In genomic region chr3:150956376-150956775, GRCh38 we compare ENCODE assay signal across 17 cellular contexts. TPM values are rescaled to one million over a fixed set of nuclear protein-coding genes. Genes with fewer than 3 reads are reported as not detected.
A peak's percentile ranks its signal among the peaks of the same experiment; 100 is the strongest.
DNase-seq lines count a peak whose midpoint lies in the region; ATAC-seq and TF ChIP-seq lines count a peak whose summit lies in the region.
"Had no signal": no experiment of that assay in that cellular context is flagged by ENCODE, and none has a peak within 500 bp of the region (broad histone marks: within the 10 kb centered on the region; RNA-seq: fewer than 3 reads in every experiment).

No MANE protein-coding gene starts in this region.

- no peak overlapping the region for H2AFZ ChIP-seq in PC-9

- H3K36me3 ChIP-seq in PC-9 (ENCODE audit: low read depth) = no peaks in the 10 kb centered on the region
- H3K36me3 ChIP-seq: esophagus squamous epithelium, WERI-Rb-1 had no signal

- H3F3A ChIP-seq in PC-9 (ENCODE audit: insufficient read depth, low read depth) = no peaks in the 10 kb centered on the region

- no peaks in the 10 kb centered on the region for H3K9me3 ChIP-seq in PC-9 (ENCODE audit: insufficient read depth, low read depth)
- H3K9me3 ChIP-seq: esophagus squamous epithelium had no signal

- peak overlapping the region; percentile 23; the same call in 1 of the 2 replicates for H3K4me2 ChIP-seq in PC-9

- peaks cover 18% of the 10 kb centered on the region for H3K27me3 Mint-ChIP-seq in activated naive CD4-positive, alpha-beta T cell treated with anti-CD3 and anti-CD28 coated beads for 36 hours (ENCODE audit: low read depth)
- peaks cover 13% of the 10 kb centered on the region for H3K27me3 Mint-ChIP-seq in stimulated activated naive CD8-positive, alpha-beta T cell treated with anti-CD3 and anti-CD28 coated beads, Interleukin-15, amount 100 ng/mL, for 72 hours

- H3K79me2 ChIP-seq in PC-9 (ENCODE audit: low read depth) = no peaks in the 10 kb centered on the region

- H3K27ac Mint-ChIP-seq in activated naive CD4-positive, alpha-beta T cell treated with anti-CD3 and anti-CD28 coated beads for 36 hours = no peak overlapping the region
- no peak overlapping the region for H3K27ac Mint-ChIP-seq in stimulated activated naive CD8-positive, alpha-beta T cell treated with anti-CD3 and anti-CD28 coated beads, Interleukin-15, amount 100 ng/mL, for 72 hours
- H3K27ac Mint-ChIP-seq: natural killer cell treated with Interleukin-12 subunit alpha and Interleukin-12 subunit beta and Interleukin-15 and Interleukin-18, amount 100 ng/mL, for 72 hours; type B pancreatic cell had no signal

- H3K4me3 ChIP-seq in PC-9 (no peak overlapping the region), fibroblast of mammary gland (ENCODE audit: control insufficient read depth, low read depth, low read length) (no peak overlapping the region)
- H3K4me3 ChIP-seq: esophagus squamous epithelium had no signal

- H3K4me1 Mint-ChIP-seq in activated naive CD4-positive, alpha-beta T cell treated with anti-CD3 and anti-CD28 coated beads for 36 hours (ENCODE audit: low read depth) = no peaks in the 10 kb centered on the region
- no peaks in the 10 kb centered on the region for H3K4me1 Mint-ChIP-seq in stimulated activated naive CD8-positive, alpha-beta T cell treated with anti-CD3 and anti-CD28 coated beads, Interleukin-15, amount 100 ng/mL, for 72 hours

- H3K27me3 ChIP-seq in PC-9 (ENCODE audit: insufficient read depth, low read depth) = no peaks in the 10 kb centered on the region

- H3K27ac ChIP-seq in PC-9 = no peak overlapping the region
- H3K27ac ChIP-seq: esophagus squamous epithelium, WERI-Rb-1 had no signal

- H3K36me3 Mint-ChIP-seq in activated naive CD4-positive, alpha-beta T cell treated with anti-CD3 and anti-CD28 coated beads for 36 hours (ENCODE audit: low read depth) = no peaks in the 10 kb centered on the region
- H3K36me3 Mint-ChIP-seq: natural killer cell treated with Interleukin-12 subunit alpha and Interleukin-12 subunit beta and Interleukin-15 and Interleukin-18, amount 100 ng/mL, for 72 hours; type B pancreatic cell had no signal

- no peaks in the 10 kb centered on the region for H3K4me1 ChIP-seq in PC-9 (replicated peaks; ENCODE audit: insufficient read depth)
- H3K4me1 ChIP-seq: esophagus squamous epithelium had no signal

- no TSS peak for BruUV-seq in PC-9 (replicated peaks; lab: Mats Ljungman, UMichigan)

- no peaks in the 10 kb centered on the region for H4K20me1 ChIP-seq in PC-9 (ENCODE audit: insufficient read depth)

- H3K4me3 Mint-ChIP-seq in activated naive CD4-positive, alpha-beta T cell treated with anti-CD3 and anti-CD28 coated beads for 36 hours = no peak overlapping the region
- H3K4me3 Mint-ChIP-seq in stimulated activated naive CD8-positive, alpha-beta T cell treated with anti-CD3 and anti-CD28 coated beads, Interleukin-15, amount 100 ng/mL, for 72 hours = no peak overlapping the region
- H3K4me3 Mint-ChIP-seq: natural killer cell treated with Interleukin-12 subunit alpha and Interleukin-12 subunit beta and Interleukin-15 and Interleukin-18, amount 100 ng/mL, for 72 hours; type B pancreatic cell had no signal

- H3K9me3 Mint-ChIP-seq in activated naive CD4-positive, alpha-beta T cell treated with anti-CD3 and anti-CD28 coated beads for 36 hours = no peaks in the 10 kb centered on the region
- H3K9me3 Mint-ChIP-seq in stimulated activated naive CD8-positive, alpha-beta T cell treated with anti-CD3 and anti-CD28 coated beads, Interleukin-15, amount 100 ng/mL, for 72 hours = no peaks in the 10 kb centered on the region
- H3K9me3 Mint-ChIP-seq: natural killer cell treated with Interleukin-12 subunit alpha and Interleukin-12 subunit beta and Interleukin-15 and Interleukin-18, amount 100 ng/mL, for 72 hours; type B pancreatic cell had no signal

- DNase-seq in activated naive CD4-positive, alpha-beta T cell treated with anti-CD3 and anti-CD28 coated beads for 36 hours = peak; percentile 14
- DNase-seq in activated naive CD4-positive, alpha-beta T cell treated with Interleukin-2 at 50 U/mL for 16 hours = no peak
- DNase-seq in PC-9 = peak in 1 of 2 experiments; percentile 59
- DNase-seq in fibroblast of mammary gland (ENCODE audit: low read depth) = peak; percentile 69
- DNase-seq in stimulated activated naive CD8-positive, alpha-beta T cell treated with anti-CD3 and anti-CD28 coated beads, Interleukin-15, amount 100 ng/mL, for 72 hours = no peak
- DNase-seq in NCI-H1436 (lab: John Stamatoyannopoulos, UW) = no peak
- DNase-seq: activated T-cell treated with anti-CD3 and anti-CD28 coated beads, Interleukin-2, amount 50 U/mL, for 1 hour; DMS79; esophagus squamous epithelium; MM.1S; NCI-H446 treated with DMSO at 0.1 percent for 48 hours; SHP77 treated with DMSO at 0.1 percent for 48 hours; WERI-Rb-1 had no signal

- peak; percentile 23 for ATAC-seq in stimulated activated naive CD8-positive, alpha-beta T cell treated with anti-CD3 and anti-CD28 coated beads, Interleukin-15, amount 100 ng/mL, for 72 hours
- no peak for ATAC-seq in GM21423 (IDR thresholded peaks at IDR 0.05; ENCODE audit: unreplicated experiment)
- ATAC-seq in HG03432 (IDR thresholded peaks at IDR 0.05; ENCODE audit: unreplicated experiment) = no peak
- ATAC-seq: natural killer cell treated with Interleukin-12 subunit alpha and Interleukin-12 subunit beta and Interleukin-15 and Interleukin-18, amount 100 ng/mL, for 72 hours had no signal

- intact Hi-C loops in activated naive CD4-positive, alpha-beta T cell treated with anti-CD3 and anti-CD28 coated beads for 36 hours (cut with micrococcal nuclease) = no loop called here
- intact Hi-C loops in PC-9 (cut with micrococcal nuclease; ENCODE audit: unreplicated experiment) = no loop called here

- CTCF ChIA-PET in activated naive CD4-positive, alpha-beta T cell treated with anti-CD3 and anti-CD28 coated beads for 36 hours (lab: Charles Lee) = interaction anchor here (0.8 kb wide), 1 partner anchor 66 kb away, joined by 4 read pairs; no protein-coding TSS in a partner anchor
- CTCF ChIA-PET in PC-9 (lab: Charles Lee) = no interaction called here

- POLR2A ChIA-PET in PC-9 (lab: Charles Lee; ENCODE audit: unreplicated experiment) = interaction anchor here (0.5 to 0.7 kb wide), 3 partner anchors 47 to 584 kb away, joined by 3 to 7 read pairs (median 6); no protein-coding TSS in a partner anchor

- no peak for TF ChIP-seq CTCF in PC-9 (conservative IDR thresholded peaks at IDR 0.05)
- no peak for TF ChIP-seq CTCF in fibroblast of mammary gland (conservative IDR thresholded peaks at IDR 0.05; ENCODE audit: control insufficient read depth, insufficient read depth, low read depth, low read length)

- H3K9me2 ChIP-seq in PC-9 (ENCODE audit: insufficient read depth) = no peaks in the 10 kb centered on the region

RNA-seq across cellular contexts. Expression of gene CLRN1, which starts 16.2 kb away (rescaled TPM):
- total RNA-seq in activated naive CD4-positive, alpha-beta T cell treated with anti-CD3 and anti-CD28 coated beads for 36 hours = not detected
- not detected in 2 replicates for total RNA-seq in PC-9 (2021)
- total RNA-seq: esophagus squamous epithelium; natural killer cell treated with Interleukin-12 subunit alpha and Interleukin-12 subunit beta and Interleukin-15 and Interleukin-18, amount 100 ng/mL, for 72 hours had no signal

RNA-seq across cellular contexts. Expression of gene MINDY4B, which starts 51.1 kb away (rescaled TPM):
- total RNA-seq in activated naive CD4-positive, alpha-beta T cell treated with anti-CD3 and anti-CD28 coated beads for 36 hours = not detected
- total RNA-seq in PC-9 (2021) = not detected in 2 replicates
- total RNA-seq: esophagus squamous epithelium; natural killer cell treated with Interleukin-12 subunit alpha and Interleukin-12 subunit beta and Interleukin-15 and Interleukin-18, amount 100 ng/mL, for 72 hours had no signal

Comparison
In these comparisons a context has a peak if more than half of its experiments do, and no peak if none do; other contexts are left out.
1. DNase-seq: peak in activated naive CD4-positive, alpha-beta T cell treated with anti-CD3 and anti-CD28 coated beads for 36 hours (single experiment) and fibroblast of mammary gland (single experiment); none in activated naive CD4-positive, alpha-beta T cell treated with Interleukin-2 at 50 U/mL for 16 hours (single experiment), stimulated activated naive CD8-positive, alpha-beta T cell treated with anti-CD3 and anti-CD28 coated beads, Interleukin-15, amount 100 ng/mL, for 72 hours (0 of 2) and NCI-H1436 (single experiment).